34 cellular contexts compared by ENCODE assay signal in the genomic region with DNA sequence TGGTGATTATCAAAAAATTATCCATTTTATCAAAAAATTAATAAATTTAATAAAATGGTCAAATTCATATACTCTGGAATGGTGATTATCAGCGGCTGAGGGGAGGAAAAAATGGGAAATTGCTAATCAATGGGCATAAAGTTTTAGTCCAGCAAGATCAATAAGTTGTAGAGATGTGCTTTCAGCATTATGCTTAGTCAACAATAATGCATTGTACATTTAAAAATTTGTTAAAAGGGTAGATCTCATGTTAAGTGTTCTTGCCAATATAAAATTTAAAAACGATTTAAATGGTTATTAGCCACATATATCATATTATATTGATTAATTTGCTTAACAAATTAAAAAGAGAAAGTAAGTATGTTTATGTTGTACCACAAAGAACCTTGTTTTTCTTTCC. TPM values are rescaled to one million over a fixed set of nuclear protein-coding genes. Genes with fewer than 3 reads are reported as not detected.
"Had no signal": no experiment of that assay in that cellular context is flagged by ENCODE, and none has a peak within 500 bp of the region (broad histone marks: within the 10 kb centered on the region; RNA-seq: fewer than 3 reads in every experiment).

No MANE protein-coding gene starts in this region.

- H3K27ac ChIP-seq: adrenal gland, body of pancreas, brain microvascular endothelial cell, breast epithelium, VCaP had no signal

- H3K4me1 ChIP-seq: adrenal gland, body of pancreas, breast epithelium had no signal

- DNase-seq: activated B cell treated with CpG ODN at 0.5 μM for 24 hours; activated CD4-positive, alpha-beta memory T cell treated with anti-CD3 and anti-CD28 coated beads for 36 hours; activated CD4-positive, alpha-beta T cell treated with anti-CD3 and anti-CD28 coated beads for 4 hours; activated CD4-positive, alpha-beta T cell treated with anti-CD3 and anti-CD28 coated beads, Interleukin-2, amount 10 ng/mL, durations not matched to agents 24 days and 14 days; activated CD4-positive, alpha-beta T cell treated with anti-CD3 and anti-CD28 coated beads, Interleukin-2, amount 50 U/mL, for 1 hour; activated CD4-positive, alpha-beta T cell treated with anti-CD3 and anti-CD28 coated beads, Interleukin-2, amount 50 U/mL, for 4 hours; activated CD4-positive, CD25-positive, alpha-beta regulatory T cell treated with anti-CD3 and anti-CD28 coated beads, Interleukin-2, amount 50 U/mL, for 72 hours; activated CD8-positive, alpha-beta memory T cell treated with anti-CD3 and anti-CD28 coated beads, Interleukin-2, amount 50 U/mL, for 4 hours; activated CD8-positive, alpha-beta T cell treated with anti-CD3 and anti-CD28 coated beads for 36 hours; activated effector memory CD4-positive, alpha-beta T cell treated with anti-CD3 and anti-CD28 coated beads, Interleukin-2, amount 50 U/mL, for 16 hours; activated gamma-delta T cell treated with Interleukin-2 at 50 U/mL for 16 hours; activated naive CD4-positive, alpha-beta T cell; activated naive CD4-positive, alpha-beta T cell treated with anti-CD3 and anti-CD28 coated beads for 36 hours; activated naive CD4-positive, alpha-beta T cell treated with anti-CD3 and anti-CD28 coated beads, Interleukin-2, amount 50 U/mL, for 16 hours; activated naive CD8-positive, alpha-beta T cell treated with anti-CD3 and anti-CD28 coated beads for 36 hours; activated T-cell treated with anti-CD3 and anti-CD28 coated beads for 4 hours; activated T-cell treated with anti-CD3 and anti-CD28 coated beads, Interleukin-2, amount 50 U/mL, for 1 hour; activated T-cell treated with anti-CD3 and anti-CD28 coated beads, Interleukin-2, amount 50 U/mL, for 4 hours; activated T-cell treated with anti-CD3 and anti-CD28 coated beads, Interleukin-2, amount 50 U/mL, for 72 hours; adrenal gland; amniotic stem cell; aorta; body of pancreas; brain microvascular endothelial cell; central memory CD4-positive, alpha-beta T cell; T-helper 2 cell; T-helper 9 cell had no signal

- FAIRE-seq: astrocyte had no signal

- H3K36me3 ChIP-seq: adrenal gland, brain microvascular endothelial cell, breast epithelium had no signal

- H3K9me3 ChIP-seq: adrenal gland, body of pancreas, breast epithelium had no signal

- H3K4me3 ChIP-seq: adrenal gland, body of pancreas, breast epithelium had no signal

- ATAC-seq: activated CD8-positive, alpha-beta T cell treated with anti-CD3 and anti-CD28 coated beads for 36 hours; activated naive CD4-positive, alpha-beta T cell treated with anti-CD3 and anti-CD28 coated beads, Interleukin-2, amount 50 U/mL, for 72 hours; activated T-cell treated with anti-CD3 and anti-CD28 coated beads, Interleukin-2, amount 50 U/mL, for 4 hours; activated T-cell treated with anti-CD3 and anti-CD28 coated beads, Interleukin-2, amount 50 U/mL, for 72 hours; activated T-helper 17 cell treated with anti-CD3 and anti-CD28 coated beads, Interleukin-2, amount 50 U/mL, for 72 hours; body of pancreas had no signal

- H3K27me3 ChIP-seq: adrenal gland, body of pancreas, brain microvascular endothelial cell, breast epithelium had no signal

RNA-seq across cellular contexts. Expression of a gene that starts 56.6 kb away (rescaled TPM):
- total RNA-seq: activated B cell treated with CpG ODN at 0.5 μM for 24 hours; activated CD4-positive, alpha-beta memory T cell treated with anti-CD3 and anti-CD28 coated beads for 36 hours; activated CD4-positive, alpha-beta T cell treated with anti-CD3 and anti-CD28 coated beads, Interleukin-2, amount 10 ng/mL, durations not matched to agents 24 days and 14 days; activated CD8-positive, alpha-beta memory T cell treated with anti-CD3 and anti-CD28 coated beads for 36 hours; activated CD8-positive, alpha-beta T cell treated with anti-CD3 and anti-CD28 coated beads for 36 hours; activated naive CD4-positive, alpha-beta T cell treated with anti-CD3 and anti-CD28 coated beads for 36 hours; activated naive CD4-positive, alpha-beta T cell treated with anti-CD3 and anti-CD28 coated beads, Interleukin-2, amount 50 U/mL, for 72 hours; activated naive CD8-positive, alpha-beta T cell treated with anti-CD3 and anti-CD28 coated beads for 36 hours; activated T-cell treated with anti-CD3 and anti-CD28 coated beads, Interleukin-2, amount 50 U/mL, for 4 hours; activated T-cell treated with anti-CD3 and anti-CD28 coated beads, Interleukin-2, amount 50 U/mL, for 72 hours; activated T-helper 1 cell treated with anti-CD3 and anti-CD28 coated beads, Interleukin-12 subunit alpha, Interleukin-12 subunit beta, Interleukin-2, Interleukin-4 antibody, amounts not matched to agents 30 ng/mL and 10 ng/mL and 1 ng/mL, durations not matched to agents 14 hours and 24 hours and 36 hours; activated T-helper 17 cell treated with anti-CD3 and anti-CD28 coated beads, Interleukin-2, amount 50 U/mL, for 72 hours; aorta; breast epithelium had no signal
- polyA plus RNA-seq: aorta had no signal
